Comparison of ENCODE assay signal across 21 cellular contexts in genomic region chr14:62462996-62463395, GRCh38.
"Had no signal": no experiment of that assay in that cellular context is flagged by ENCODE, and none has a peak within 500 bp of the region (broad histone marks: within the 10 kb centered on the region; RNA-seq: fewer than 3 reads in every experiment).

No MANE protein-coding gene starts in this region.

- H3K27me3 ChIP-seq: left lung, testis, tibial nerve, upper lobe of right lung had no signal

- H3K9me3 ChIP-seq: left lung, lower lobe of right lung, testis, tibial nerve, upper lobe of right lung had no signal

- H3K36me3 ChIP-seq: left lung, lower lobe of right lung, tibial nerve, upper lobe of right lung had no signal

- H3K79me2 ChIP-seq: parathyroid adenoma had no signal

- H3K36me3 Mint-ChIP-seq: immature natural killer cell; naive B cell; stimulated activated naive B cell treated with anti-CD40 and anti-IgM and Interleukin-4, amounts not matched to agents 10 μg/mL and 1 μg/mL and 100 μg/mL, for 72 hours had no signal

- H3K27ac ChIP-seq: coronary artery, left lung, lower lobe of right lung, parathyroid adenoma, skin epidermis, testis, tibial nerve, upper lobe of right lung had no signal

- DNase-seq: effector CD8-positive, alpha-beta T cell; foreskin fibroblast; immature natural killer cell; left lung; lower lobe of right lung; mesenchymal stem cell; naive B cell; nephron progenitor cell; stimulated activated CD4-positive, alpha-beta T cell treated with anti-CD3 and anti-CD28 coated beads, Interleukin-2, amount 100 ng/mL, for 24 hours; stimulated activated CD4-positive, alpha-beta T cell treated with anti-CD3 and anti-CD28 coated beads, Interleukin-4, amount 100 ng/mL, for 4 hours; stimulated activated naive B cell treated with anti-CD40 and anti-IgM and Interleukin-4, amounts not matched to agents 10 μg/mL and 1 μg/mL and 100 μg/mL, for 72 hours; stimulated activated naive CD8-positive, alpha-beta T cell treated with anti-CD3 and anti-CD28 coated beads, Interleukin-15, amount 100 ng/mL, for 72 hours; testis; upper lobe of right lung had no signal

- H3K4me1 Mint-ChIP-seq: immature natural killer cell; naive B cell; nephron progenitor cell; stimulated activated naive B cell treated with anti-CD40 and anti-IgM and Interleukin-4, amounts not matched to agents 10 μg/mL and 1 μg/mL and 100 μg/mL, for 72 hours; stimulated activated naive CD8-positive, alpha-beta T cell treated with anti-CD3 and anti-CD28 coated beads, Interleukin-15, amount 100 ng/mL, for 72 hours had no signal

- H3K9me3 Mint-ChIP-seq: nephron progenitor cell; stimulated activated naive CD8-positive, alpha-beta T cell treated with anti-CD3 and anti-CD28 coated beads, Interleukin-15, amount 100 ng/mL, for 72 hours had no signal

- ATAC-seq: esophagus mucosa; left lung; lower lobe of right lung; sciatic nerve; stimulated activated naive B cell treated with anti-CD40 and anti-IgM and Interleukin-4, amounts not matched to agents 10 μg/mL and 1 μg/mL and 100 μg/mL, for 72 hours; stimulated activated naive CD8-positive, alpha-beta T cell treated with anti-CD3 and anti-CD28 coated beads, Interleukin-15, amount 100 ng/mL, for 72 hours; upper lobe of right lung had no signal

- H3K4me3 Mint-ChIP-seq: immature natural killer cell; naive B cell; nephron progenitor cell; stimulated activated naive B cell treated with anti-CD40 and anti-IgM and Interleukin-4, amounts not matched to agents 10 μg/mL and 1 μg/mL and 100 μg/mL, for 72 hours; stimulated activated naive CD8-positive, alpha-beta T cell treated with anti-CD3 and anti-CD28 coated beads, Interleukin-15, amount 100 ng/mL, for 72 hours had no signal

- H3K4me3 ChIP-seq: coronary artery, left lung, lower lobe of right lung, skin epidermis, testis, tibial nerve, upper lobe of right lung had no signal

- H3K9ac ChIP-seq: parathyroid adenoma had no signal

- FAIRE-seq: keratinocyte had no signal

- H3K27ac Mint-ChIP-seq: immature natural killer cell; naive B cell; nephron progenitor cell; stimulated activated naive B cell treated with anti-CD40 and anti-IgM and Interleukin-4, amounts not matched to agents 10 μg/mL and 1 μg/mL and 100 μg/mL, for 72 hours; stimulated activated naive CD8-positive, alpha-beta T cell treated with anti-CD3 and anti-CD28 coated beads, Interleukin-15, amount 100 ng/mL, for 72 hours had no signal

- H3K27me3 Mint-ChIP-seq: naive B cell; stimulated activated naive B cell treated with anti-CD40 and anti-IgM and Interleukin-4, amounts not matched to agents 10 μg/mL and 1 μg/mL and 100 μg/mL, for 72 hours; stimulated activated naive CD8-positive, alpha-beta T cell treated with anti-CD3 and anti-CD28 coated beads, Interleukin-15, amount 100 ng/mL, for 72 hours had no signal

- H3K4me1 ChIP-seq: left lung, lower lobe of right lung, parathyroid adenoma, testis, tibial nerve, upper lobe of right lung had no signal
